16 cellular contexts compared by ENCODE assay signal in the genomic region with DNA sequence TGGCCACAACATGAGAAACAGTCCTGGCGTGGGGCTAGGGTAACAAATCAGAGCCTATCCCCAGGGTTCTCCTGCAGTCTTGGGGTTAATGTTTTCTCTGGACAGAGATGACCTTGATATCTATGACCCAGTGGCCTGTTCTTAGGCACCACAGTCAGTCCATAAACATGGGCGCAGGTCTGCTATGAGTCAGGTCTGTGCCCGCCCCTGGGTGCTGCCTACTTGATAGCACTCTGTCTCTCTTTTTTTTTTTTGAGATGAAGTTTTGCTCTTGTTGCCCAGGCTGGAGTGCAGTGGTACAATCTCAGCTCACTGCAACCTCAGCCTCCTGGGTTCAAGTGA. TPM values are rescaled to one million over a fixed set of nuclear protein-coding genes. Genes with fewer than 3 reads are reported as not detected.
A peak's percentile ranks its signal among the peaks of the same experiment; 100 is the strongest.
DNase-seq lines count a peak whose midpoint lies in the region; ATAC-seq and TF ChIP-seq lines count a peak whose summit lies in the region.
"Had no signal": no experiment of that assay in that cellular context is flagged by ENCODE, and none has a peak within 500 bp of the region (broad histone marks: within the 10 kb centered on the region; RNA-seq: fewer than 3 reads in every experiment).

No MANE protein-coding gene starts in this region.

- H3K4me1 Mint-ChIP-seq in activated CD8-positive, alpha-beta T cell treated with anti-CD3 and anti-CD28 coated beads for 36 hours (ENCODE audit: low read depth), result peaks cover 24% of the 10 kb centered on the region
- peaks cover 11% of the 10 kb centered on the region for H3K4me1 Mint-ChIP-seq in activated CD8-positive, alpha-beta T cell treated with anti-CD3 and anti-CD28 coated beads, Interleukin-2, amount 10 ng/mL, durations not matched to agents 7 days and 5 days (ENCODE audit: low read depth)
- H3K4me1 Mint-ChIP-seq in activated naive CD8-positive, alpha-beta T cell treated with anti-CD3 and anti-CD28 coated beads, Interleukin-2, amount 50 U/mL, for 24 hours, result peaks cover 26% of the 10 kb centered on the region
- peaks cover 22% of the 10 kb centered on the region for H3K4me1 Mint-ChIP-seq in type B pancreatic cell (ENCODE audit: unreplicated experiment)

- CTCF ChIA-PET in activated CD8-positive, alpha-beta T cell treated with anti-CD3 and anti-CD28 coated beads for 36 hours (lab: Charles Lee), result interaction anchor here (1.0 to 1.3 kb wide), 4 partner anchors 35 to 122 kb away, joined by 3 to 9 read pairs (median 6); a partner anchor contains a TSS
- CTCF ChIA-PET in activated CD8-positive, alpha-beta T cell treated with anti-CD3 and anti-CD28 coated beads, Interleukin-2, amount 10 ng/mL, durations not matched to agents 7 days and 5 days (lab: Charles Lee), result interaction anchor here (0.6 to 2.8 kb wide), 2 partner anchors 52 to 231 kb away, joined by 3 to 11 read pairs; a partner anchor contains a TSS

- H3K27ac Mint-ChIP-seq in activated CD8-positive, alpha-beta T cell treated with anti-CD3 and anti-CD28 coated beads for 36 hours, result peak overlapping the region; percentile 73
- H3K27ac Mint-ChIP-seq in activated CD8-positive, alpha-beta T cell treated with anti-CD3 and anti-CD28 coated beads, Interleukin-2, amount 10 ng/mL, durations not matched to agents 7 days and 5 days, result no peak overlapping the region
- H3K27ac Mint-ChIP-seq in activated naive CD8-positive, alpha-beta T cell treated with anti-CD3 and anti-CD28 coated beads, Interleukin-2, amount 50 U/mL, for 24 hours, result peak overlapping the region; percentile 38
- peak overlapping the region; percentile 18 for H3K27ac Mint-ChIP-seq in type B pancreatic cell
- H3K27ac Mint-ChIP-seq: endodermal cell had no signal

- H3K9ac ChIP-seq in Karpas-422 (ENCODE audit: low read length), result no peak overlapping the region
- H3K9ac ChIP-seq: SK-N-SH had no signal

- intact Hi-C loops in activated CD8-positive, alpha-beta T cell treated with anti-CD3 and anti-CD28 coated beads for 36 hours (cut with micrococcal nuclease), result no loop called here
- intact Hi-C loops in left lung (cut with DNase I), result no loop called here

- H3K79me2 ChIP-seq in Karpas-422 (ENCODE audit: low read length), result no peaks in the 10 kb centered on the region

- H3K9me3 ChIP-seq in left lung, result no peaks in the 10 kb centered on the region
- no peaks in the 10 kb centered on the region for H3K9me3 ChIP-seq in Karpas-422 (ENCODE audit: low read length)
- H3K9me3 ChIP-seq: SK-N-SH had no signal

- no peak for ATAC-seq in activated CD8-positive, alpha-beta T cell treated with anti-CD3 and anti-CD28 coated beads for 36 hours
- no peak for ATAC-seq in activated CD8-positive, alpha-beta T cell treated with anti-CD3 and anti-CD28 coated beads, Interleukin-2, amount 10 ng/mL, durations not matched to agents 7 days and 5 days
- no peak for ATAC-seq in activated naive CD8-positive, alpha-beta T cell treated with anti-CD3 and anti-CD28 coated beads, Interleukin-2, amount 50 U/mL, for 24 hours
- peak; percentile 3 for ATAC-seq in left lung
- ATAC-seq in GM19452 (IDR thresholded peaks at IDR 0.05; ENCODE audit: unreplicated experiment), result no peak

- H3K36me3 Mint-ChIP-seq in activated CD8-positive, alpha-beta T cell treated with anti-CD3 and anti-CD28 coated beads for 36 hours (ENCODE audit: low read depth), result peaks cover 28% of the 10 kb centered on the region
- peaks cover 39% of the 10 kb centered on the region for H3K36me3 Mint-ChIP-seq in activated CD8-positive, alpha-beta T cell treated with anti-CD3 and anti-CD28 coated beads, Interleukin-2, amount 10 ng/mL, durations not matched to agents 7 days and 5 days (ENCODE audit: low read depth)
- H3K36me3 Mint-ChIP-seq in activated naive CD8-positive, alpha-beta T cell treated with anti-CD3 and anti-CD28 coated beads, Interleukin-2, amount 50 U/mL, for 24 hours (ENCODE audit: low read depth), result peaks cover 33% of the 10 kb centered on the region
- peaks cover 31% of the 10 kb centered on the region for H3K36me3 Mint-ChIP-seq in type B pancreatic cell
- H3K36me3 Mint-ChIP-seq: natural killer cell had no signal

- H3K27me3 ChIP-seq in left lung, result no peaks in the 10 kb centered on the region
- no peaks in the 10 kb centered on the region for H3K27me3 ChIP-seq in Karpas-422 (ENCODE audit: low read length)

- H3K4me3 ChIP-seq in left lung, result no peak overlapping the region
- no peak overlapping the region for H3K4me3 ChIP-seq in Karpas-422 (ENCODE audit: low read length)

- H3K27ac ChIP-seq in left lung (peak overlapping the region in 1 of 2 donors; percentile 65), Karpas-422 (ENCODE audit: low read length) (no peak overlapping the region)

- H3K4me1 ChIP-seq in left lung (peaks cover 3 to 38% of the 10 kb centered on the region in 2 donors), Karpas-422 (ENCODE audit: low read length) (no peaks in the 10 kb centered on the region)

- no peak overlapping the region for H3K4me2 ChIP-seq in Karpas-422 (ENCODE audit: low read depth, low read length, poor library complexity, severe bottlenecking)
- H3K4me2 ChIP-seq: SK-N-SH had no signal

- in situ Hi-C loops in ACHN (cut with HindIII; ENCODE audit: low pct_ligation_motif_present, low pct_unique_long_range_greater_than_20kb, low sequenced_read_pairs), result no loop called here

- no peaks in the 10 kb centered on the region for H3K27me3 Mint-ChIP-seq in activated CD8-positive, alpha-beta T cell treated with anti-CD3 and anti-CD28 coated beads for 36 hours
- H3K27me3 Mint-ChIP-seq in activated CD8-positive, alpha-beta T cell treated with anti-CD3 and anti-CD28 coated beads, Interleukin-2, amount 10 ng/mL, durations not matched to agents 7 days and 5 days (ENCODE audit: low read depth), result no peaks in the 10 kb centered on the region
- H3K27me3 Mint-ChIP-seq in activated naive CD8-positive, alpha-beta T cell treated with anti-CD3 and anti-CD28 coated beads, Interleukin-2, amount 50 U/mL, for 24 hours, result no peaks in the 10 kb centered on the region
- no peaks in the 10 kb centered on the region for H3K27me3 Mint-ChIP-seq in type B pancreatic cell

- no peak overlapping the region for H3K4me3 Mint-ChIP-seq in activated CD8-positive, alpha-beta T cell treated with anti-CD3 and anti-CD28 coated beads for 36 hours
- no peak overlapping the region for H3K4me3 Mint-ChIP-seq in activated CD8-positive, alpha-beta T cell treated with anti-CD3 and anti-CD28 coated beads, Interleukin-2, amount 10 ng/mL, durations not matched to agents 7 days and 5 days
- H3K4me3 Mint-ChIP-seq in activated naive CD8-positive, alpha-beta T cell treated with anti-CD3 and anti-CD28 coated beads, Interleukin-2, amount 50 U/mL, for 24 hours, result no peak overlapping the region
- H3K4me3 Mint-ChIP-seq in type B pancreatic cell, result no peak overlapping the region
- H3K4me3 Mint-ChIP-seq: endodermal cell, natural killer cell had no signal

- TF ChIP-seq CTCF in activated CD8-positive, alpha-beta T cell treated with anti-CD3 and anti-CD28 coated beads for 36 hours (IDR thresholded peaks at IDR 0.05), result no peak
- no peak for TF ChIP-seq CTCF in left lung (IDR thresholded peaks at IDR 0.05)
- TF ChIP-seq CTCF in type B pancreatic cell (conservative IDR thresholded peaks at IDR 0.05), result no peak

- H2AFZ ChIP-seq in Karpas-422 (ENCODE audit: low read length), result no peak overlapping the region

- no peaks in the 10 kb centered on the region for H4K20me1 ChIP-seq in Karpas-422 (ENCODE audit: insufficient read depth, low read depth, low read length)

- peak; percentile 11 for DNase-seq in activated CD8-positive, alpha-beta T cell treated with anti-CD3 and anti-CD28 coated beads for 36 hours
- DNase-seq in activated CD8-positive, alpha-beta T cell treated with anti-CD3 and anti-CD28 coated beads, Interleukin-2, amount 10 ng/mL, durations not matched to agents 7 days and 5 days, result no peak
- DNase-seq in activated naive CD8-positive, alpha-beta T cell treated with anti-CD3 and anti-CD28 coated beads, Interleukin-2, amount 50 U/mL, for 24 hours, result no peak
- DNase-seq in left lung (no peak), type B pancreatic cell (ENCODE audit: extremely low spot score, unreplicated experiment) (no peak), Karpas-422 (no peak), ACHN (no peak)
- DNase-seq: glutamatergic neuron; HCEC 1CT; kidney glomerular epithelial cell; natural killer cell; NCI-H2081 treated with DMSO at 0.1 percent for 48 hours; NK-92 treated with Interleukin-12 subunit alpha and Interleukin-12 subunit beta, amount 100 ng/mL, for 24 hours; SK-N-SH had no signal

- H3K9me2 ChIP-seq in Karpas-422 (replicated peaks; ENCODE audit: insufficient read depth, low read length), result no peaks in the 10 kb centered on the region
- H3K9me2 ChIP-seq: SK-N-SH had no signal

- peaks cover 0 to 87% of the 10 kb centered on the region in 2 donors for H3K36me3 ChIP-seq in left lung
- 0 out of 2 replicates have a peak, but pooled peaks cover 6% of the 10 kb centered on the region for H3K36me3 ChIP-seq in Karpas-422 (ENCODE audit: insufficient read depth, low read length)

- H3K9me3 Mint-ChIP-seq in activated CD8-positive, alpha-beta T cell treated with anti-CD3 and anti-CD28 coated beads for 36 hours, result no peaks in the 10 kb centered on the region
- H3K9me3 Mint-ChIP-seq in activated CD8-positive, alpha-beta T cell treated with anti-CD3 and anti-CD28 coated beads, Interleukin-2, amount 10 ng/mL, durations not matched to agents 7 days and 5 days (ENCODE audit: insufficient read depth), result no peaks in the 10 kb centered on the region
- H3K9me3 Mint-ChIP-seq in activated naive CD8-positive, alpha-beta T cell treated with anti-CD3 and anti-CD28 coated beads, Interleukin-2, amount 50 U/mL, for 24 hours, result no peaks in the 10 kb centered on the region
- H3K9me3 Mint-ChIP-seq in type B pancreatic cell, result peaks cover 10% of the 10 kb centered on the region
- H3K9me3 Mint-ChIP-seq: natural killer cell had no signal

- POLR2A ChIA-PET in activated CD8-positive, alpha-beta T cell treated with anti-CD3 and anti-CD28 coated beads for 36 hours (lab: Charles Lee), result interaction anchor here (0.5 kb wide), 1 partner anchor 14 kb away, joined by 3 read pairs; no protein-coding TSS in a partner anchor
- POLR2A ChIA-PET in activated CD8-positive, alpha-beta T cell treated with anti-CD3 and anti-CD28 coated beads, Interleukin-2, amount 10 ng/mL, durations not matched to agents 7 days and 5 days (lab: Charles Lee), result no interaction called here

RNA-seq across cellular contexts. Expression of a gene that starts 34.4 kb away (rescaled TPM):
- total RNA-seq in activated CD8-positive, alpha-beta T cell treated with anti-CD3 and anti-CD28 coated beads for 36 hours, result 10 to 100 TPM; 31.1 to 34.2 TPM
- 10 to 100 TPM; 11.9 to 12.3 TPM for total RNA-seq in activated CD8-positive, alpha-beta T cell treated with anti-CD3 and anti-CD28 coated beads, Interleukin-2, amount 10 ng/mL, durations not matched to agents 7 days and 5 days
- total RNA-seq in left lung (10 to 100 TPM; 11.2 to 28.8 TPM), type B pancreatic cell (ENCODE audit: low replicate concordance) (7.0 and 9.0 TPM in 2 replicates)
- 7.5 and 12.5 TPM in 2 replicates for total RNA-seq in Karpas-422 (2014; rRNA removed; shearing (Covaris generic); ENCODE audit: low replicate concordance)

RNA-seq across cellular contexts. Expression of a gene that starts 51.6 kb away (rescaled TPM):
- total RNA-seq in activated CD8-positive, alpha-beta T cell treated with anti-CD3 and anti-CD28 coated beads for 36 hours, result 10 to 100 TPM; 19.4 to 20.8 TPM
- 10 to 100 TPM; 10.7 to 11.6 TPM for total RNA-seq in activated CD8-positive, alpha-beta T cell treated with anti-CD3 and anti-CD28 coated beads, Interleukin-2, amount 10 ng/mL, durations not matched to agents 7 days and 5 days
- total RNA-seq in left lung (10 to 100 TPM; 46.7 to 74.7 TPM), type B pancreatic cell (ENCODE audit: low replicate concordance) (43.2 and 86.4 TPM in 2 replicates)
- 10.5 and 12.2 TPM in 2 replicates for total RNA-seq in Karpas-422 (2014; rRNA removed; shearing (Covaris generic); ENCODE audit: low replicate concordance)
